In genomic region chr19:10643968-10644290, GRCh38 we compare ENCODE assay signal across 9 cellular contexts. TPM values are rescaled to one million over a fixed set of nuclear protein-coding genes. Genes with fewer than 3 reads are reported as not detected.
A peak's percentile ranks its signal among the peaks of the same experiment; 100 is the strongest.
DNase-seq lines count a peak whose midpoint lies in the region; ATAC-seq and TF ChIP-seq lines count a peak whose summit lies in the region.
"Had no signal": no experiment of that assay in that cellular context is flagged by ENCODE, and none has a peak within 500 bp of the region (broad histone marks: within the 10 kb centered on the region; RNA-seq: fewer than 3 reads in every experiment).

No MANE protein-coding gene starts in this region.

- H3K4me3 Mint-ChIP-seq in MCF 10A (ENCODE audit: unreplicated experiment): no peak overlapping the region

- no peak for DNase-seq in breast epithelium (ENCODE audit: low spot score in 2 of 2)
- no peak for DNase-seq in MCF 10A (ENCODE audit: unreplicated experiment)
- DNase-seq in left ventricle myocardium inferior: no peak
- no peak for DNase-seq in upper lobe of left lung
- no peak for DNase-seq in NCI-H446 treated with DMSO at 0.1 percent for 48 hours (lab: John Stamatoyannopoulos, UW)
- DNase-seq in KBM-7: no peak
- DNase-seq: activated CD4-positive, CD25-positive, alpha-beta regulatory T cell treated with anti-CD3 and anti-CD28 coated beads, Interleukin-2, amount 50 U/mL, for 72 hours; BE2C; stimulated activated CD4-positive, alpha-beta T cell treated with anti-CD3 and anti-CD28 coated beads, Interleukin-15, amount 100 ng/mL, for 24 hours had no signal

- no peak for TF ChIP-seq POLR2A in breast epithelium (IDR thresholded peaks at IDR 0.05)
- TF ChIP-seq POLR2A in upper lobe of left lung (IDR thresholded peaks at IDR 0.05): no peak

- no peak for TF ChIP-seq CTCF in breast epithelium (IDR thresholded peaks at IDR 0.05)
- TF ChIP-seq CTCF in MCF 10A (IDR thresholded peaks at IDR 0.05; ENCODE audit: unreplicated experiment): no peak
- no peak for TF ChIP-seq CTCF in left ventricle myocardium inferior (IDR thresholded peaks at IDR 0.05; ENCODE audit: borderline replicate concordance)
- TF ChIP-seq CTCF in upper lobe of left lung (IDR thresholded peaks at IDR 0.05): no peak

- 16 to 30% methylated on average over 4 of the region's 4 CpGs for WGBS in upper lobe of left lung, 2 donors

- H3K27ac Mint-ChIP-seq in MCF 10A (ENCODE audit: low read depth, unreplicated experiment): no peak overlapping the region

- H3K9me3 ChIP-seq in breast epithelium: no peaks in the 10 kb centered on the region
- no peaks in the 10 kb centered on the region for H3K9me3 ChIP-seq in left ventricle myocardium inferior (replicated peaks)
- no peaks in the 10 kb centered on the region for H3K9me3 ChIP-seq in upper lobe of left lung
- H3K9me3 ChIP-seq: BE2C had no signal

- peak overlapping the region in 1 of 3 donors; percentile 10 for H3K4me3 ChIP-seq in breast epithelium
- H3K4me3 ChIP-seq in left ventricle myocardium inferior: no peak overlapping the region
- no peak overlapping the region for H3K4me3 ChIP-seq in upper lobe of left lung

- H3K9me3 Mint-ChIP-seq in MCF 10A (ENCODE audit: unreplicated experiment): no peaks in the 10 kb centered on the region

- in situ Hi-C loops in KBM-7 (cut with MboI; ENCODE audit: low pct_unique_long_range_greater_than_20kb, low sequenced_read_pairs): loop anchor here (10.0 kb wide), 1 partner anchor 69 kb away; no protein-coding TSS in a partner anchor

- no peaks in the 10 kb centered on the region for H3K4me1 Mint-ChIP-seq in MCF 10A (ENCODE audit: insufficient read depth, unreplicated experiment)

- no peaks in the 10 kb centered on the region for H3K27me3 Mint-ChIP-seq in MCF 10A (ENCODE audit: insufficient read depth, unreplicated experiment)

- H3K4me1 ChIP-seq in breast epithelium (peaks cover 11 to 13% of the 10 kb centered on the region in 2 donors), left ventricle myocardium inferior (peaks cover 39% of the 10 kb centered on the region), upper lobe of left lung (peaks cover 18 to 42% (median 29%) of the 10 kb centered on the region in 4 donors)

- H3K27ac ChIP-seq in breast epithelium: peak overlapping the region; percentile 84 to 89
- peak overlapping the region; percentile 72 for H3K27ac ChIP-seq in left ventricle myocardium inferior (replicated peaks)
- H3K27ac ChIP-seq in upper lobe of left lung: peak overlapping the region; percentile 51 to 75 (median 56)

- no peak for ATAC-seq in upper lobe of left lung (ENCODE audit: low FRiP score in 2 of 2)

- H3K36me3 ChIP-seq in breast epithelium: no peaks in the 10 kb centered on the region
- peaks cover 42% of the 10 kb centered on the region for H3K36me3 ChIP-seq in left ventricle myocardium inferior
- peaks cover 27 to 48% (median 40%) of the 10 kb centered on the region in 4 donors for H3K36me3 ChIP-seq in upper lobe of left lung
- H3K36me3 ChIP-seq: BE2C had no signal

- CTCF ChIA-PET in MCF 10A (lab: Yijun Ruan, JAX): interaction anchor here (0.6 to 9.2 kb wide), 27 partner anchors 9 to 174 kb away, joined by 3 to 248 read pairs (median 5); no protein-coding TSS in a partner anchor

- intact Hi-C loops in breast epithelium (cut with DNase I; ENCODE audit: low total_unique reads) (no loop called here), MCF 10A (cut with micrococcal nuclease) (loop anchor here (1.0 to 2.0 kb wide), 2 partner anchors 55 to 63 kb away; no protein-coding TSS in a partner anchor), left ventricle myocardium inferior (cut with micrococcal nuclease) (loop anchor here (5.0 kb wide), 1 partner anchor 62 kb away; no protein-coding TSS in a partner anchor)

- H3K27me3 ChIP-seq in breast epithelium (no peaks in the 10 kb centered on the region), left ventricle myocardium inferior (ENCODE audit: low read depth) (no peaks in the 10 kb centered on the region), upper lobe of left lung (no peaks in the 10 kb centered on the region)
- H3K27me3 ChIP-seq: BE2C had no signal

- no TSS peak for BruUV-seq in MCF 10A (replicated peaks; lab: Mats Ljungman, UMichigan)

- POLR2A ChIA-PET in MCF 10A (lab: Yijun Ruan, JAX): interaction anchor here (0.7 to 1.2 kb wide), 4 partner anchors 12 to 78 kb away, joined by 3 read pairs; partner anchors contain the start of gene KRI1

- peaks cover 5% of the 10 kb centered on the region for H3K36me3 Mint-ChIP-seq in MCF 10A (ENCODE audit: insufficient read depth, unreplicated experiment)

- no peak for TF ChIP-seq EP300 in upper lobe of left lung (IDR thresholded peaks at IDR 0.05)

RNA-seq across cellular contexts. Expression of gene ILF3, which starts 10.2 kb away (rescaled TPM):
- total RNA-seq in breast epithelium (100 to 1,000 TPM in 2 of 3 donors, 10 to 100 TPM in 1; 80.2 to 166 (median 115) TPM), MCF 10A (2022) (278 and 297 TPM in 2 replicates), left ventricle myocardium inferior (106 TPM), upper lobe of left lung (100 to 1,000 TPM; 121 to 193 (median 169) TPM)

RNA-seq across cellular contexts. Expression of gene SLC44A2, which starts 18.6 kb away (rescaled TPM):
- total RNA-seq in breast epithelium (10 to 100 TPM; 63.0 to 92.5 (median 67.5) TPM), MCF 10A (2022) (6.2 and 10.6 TPM in 2 replicates), left ventricle myocardium inferior (74.2 TPM), upper lobe of left lung (100 to 1,000 TPM; 117 to 333 (median 197) TPM)

RNA-seq across cellular contexts. Expression of gene AP1M2, which starts 56.8 kb away (rescaled TPM):
- total RNA-seq in breast epithelium (10 to 100 TPM in 2 of 3 donors, not detected in 1; 34.1 to 49.9 TPM), MCF 10A (2022) (1.8 and 6.1 TPM in 2 replicates), left ventricle myocardium inferior (not detected), upper lobe of left lung (10 to 100 TPM; 35.1 to 63.1 (median 45.7) TPM)

RNA-seq across cellular contexts. Expression of gene QTRT1, which starts 57.3 kb away (rescaled TPM):
- total RNA-seq in breast epithelium: 10 to 100 TPM; 29.0 to 47.5 (median 31.2) TPM
- total RNA-seq in MCF 10A (2022): 57.5 and 71.3 TPM in 2 replicates
- total RNA-seq in left ventricle myocardium inferior: 30.5 TPM
- total RNA-seq in upper lobe of left lung: 10 to 100 TPM; 11.0 to 85.9 (median 32.5) TPM
